ENCODE assay signal across 11 cellular contexts in genomic region chr2:145543856-145544255, GRCh38.
"Had no signal": no experiment of that assay in that cellular context is flagged by ENCODE, and none has a peak within 500 bp of the region (broad histone marks: within the 10 kb centered on the region; RNA-seq: fewer than 3 reads in every experiment).

No MANE protein-coding gene starts in this region.

- FAIRE-seq: H1, H54 had no signal

- H3K27ac Mint-ChIP-seq: GM23338, H9, HFFc6 had no signal

- H3K9me3 ChIP-seq: HAP-1 had no signal

- ATAC-seq: GM23338, HCT116 had no signal

- H3K9me3 Mint-ChIP-seq: HFFc6 had no signal

- H3K4me2 ChIP-seq: GM23338 had no signal

- H2AFZ ChIP-seq: GM23248, GM23338 had no signal

- H3K27ac ChIP-seq: GM23248 had no signal

- H3K4me3 Mint-ChIP-seq: GM23338, H9, HFFc6 had no signal

- H3K36me3 ChIP-seq: HAP-1 had no signal

- DNase-seq: GM23248, GOT3, H7, H9, HCEC 1CT, HFFc6 had no signal

- H3K4me3 ChIP-seq: GM23248, GM23338, HAP-1 had no signal

- H3K4me1 Mint-ChIP-seq: GM23338 had no signal

- H3K9ac ChIP-seq: GM23248 had no signal
